ENCODE assay signal across 8 cellular contexts in the genomic region with DNA sequence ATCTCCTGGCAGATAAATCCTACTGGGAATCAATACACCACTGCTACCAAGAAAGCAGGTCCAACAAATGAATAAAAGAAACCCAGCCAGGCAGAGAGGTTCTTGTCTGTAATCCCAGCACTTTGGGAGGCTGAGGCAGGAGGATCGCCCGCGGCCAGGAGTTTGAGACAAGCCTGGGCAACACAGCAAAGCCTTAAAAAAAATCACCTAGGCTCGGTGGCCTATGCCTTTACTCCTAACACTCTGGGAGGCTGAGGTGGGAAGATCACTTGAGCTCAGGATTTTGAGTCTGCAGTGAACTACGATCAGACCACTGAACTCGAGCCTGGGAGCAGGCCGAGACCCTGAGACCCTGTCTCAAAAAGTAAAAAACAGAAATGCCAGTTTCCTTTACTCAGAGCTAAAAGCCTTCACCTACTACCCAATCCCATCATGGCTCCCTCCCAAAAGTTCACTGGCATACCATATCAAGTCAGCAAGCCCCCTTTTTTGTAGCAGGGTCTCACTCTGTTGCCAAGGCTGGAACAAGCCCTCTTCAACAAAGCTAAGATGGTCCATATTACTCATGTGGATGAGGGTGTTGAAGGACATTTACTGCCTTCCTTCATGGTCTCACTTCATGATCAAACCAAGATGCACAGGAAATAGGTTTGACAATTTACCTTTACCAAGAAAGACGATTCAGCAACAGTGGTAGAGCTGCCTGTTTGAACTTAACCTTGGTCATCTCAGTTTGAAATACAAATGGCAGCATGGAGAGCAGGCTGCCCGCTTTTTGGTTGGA. TPM values are rescaled to one million over a fixed set of nuclear protein-coding genes. Genes with fewer than 3 reads are reported as not detected.
DNase-seq lines count a peak whose midpoint lies in the region; ATAC-seq and TF ChIP-seq lines count a peak whose summit lies in the region.

No MANE protein-coding gene starts in this region.

- H3K4me1 ChIP-seq in right lobe of liver = peaks cover 0 to 77% (median 27%) of the 10 kb centered on the region in 4 donors

- H3K36me3 ChIP-seq in right lobe of liver = no peaks in the 10 kb centered on the region

- H3K27me3 ChIP-seq in right lobe of liver = no peaks in the 10 kb centered on the region

- TF ChIP-seq CTCF in right lobe of liver (IDR thresholded peaks at IDR 0.05) = no peak
- TF ChIP-seq CTCF in GM10266 (IDR thresholded peaks at IDR 0.05; ENCODE audit: control insufficient read depth, insufficient read depth, low read depth, missing control alignments) = no peak

- 78% methylated on average over 6 of the region's 9 CpGs for WGBS in right lobe of liver (ENCODE audit: insufficient coverage, low coverage, low lambda C conversion rate, missing lambda C conversion rate)

- no peaks in the 10 kb centered on the region for H3K9me3 Mint-ChIP-seq in stimulated activated naive CD8-positive, alpha-beta T cell treated with anti-CD3 and anti-CD28 coated beads, Interleukin-15, Interleukin-2, amounts not matched to agents 100 ng/mL and 50 ng/mL, for 24 hours
- no peaks in the 10 kb centered on the region for H3K9me3 Mint-ChIP-seq in activated T-cell treated with anti-CD3 and anti-CD28 coated beads, Interleukin-2, amount 50 U/mL, for 72 hours

- intact Hi-C loops in right lobe of liver (cut with DNase I) = no loop called here

- DNase-seq in stimulated activated naive CD8-positive, alpha-beta T cell treated with anti-CD3 and anti-CD28 coated beads, Interleukin-15, Interleukin-2, amounts not matched to agents 100 U/mL and 50 U/mL, for 24 hours = no peak
- no peak for DNase-seq in activated T-cell treated with anti-CD3 and anti-CD28 coated beads, Interleukin-2, amount 50 U/mL, for 72 hours
- DNase-seq in right lobe of liver (no peak), GM10266 (ENCODE audit: extremely low spot score) (no peak), NOMO-1 treated with dmso at 0.1 percent for 144 hours (lab: John Stamatoyannopoulos, UW; ENCODE audit: unreplicated experiment) (no peak), Ammon's horn (ENCODE audit: low spot score) (no peak)

- H3K27me3 Mint-ChIP-seq in stimulated activated naive CD8-positive, alpha-beta T cell treated with anti-CD3 and anti-CD28 coated beads, Interleukin-15, Interleukin-2, amounts not matched to agents 100 ng/mL and 50 ng/mL, for 24 hours = no peaks in the 10 kb centered on the region
- H3K27me3 Mint-ChIP-seq in activated T-cell treated with anti-CD3 and anti-CD28 coated beads, Interleukin-2, amount 50 U/mL, for 72 hours (ENCODE audit: low read depth) = no peaks in the 10 kb centered on the region

- TF ChIP-seq POLR2A in right lobe of liver (IDR thresholded peaks at IDR 0.05) (no peak), GM18505 (IDR thresholded peaks at IDR 0.05; ENCODE audit: borderline replicate concordance, extremely low read depth, insufficient read depth, insufficient read length) (no peak)

- peaks cover 88% of the 10 kb centered on the region for H3K36me3 Mint-ChIP-seq in stimulated activated naive CD8-positive, alpha-beta T cell treated with anti-CD3 and anti-CD28 coated beads, Interleukin-15, Interleukin-2, amounts not matched to agents 100 ng/mL and 50 ng/mL, for 24 hours (ENCODE audit: low read depth)
- peaks cover 22 to 35% of the 10 kb centered on the region in 2 donors for H3K36me3 Mint-ChIP-seq in activated T-cell treated with anti-CD3 and anti-CD28 coated beads, Interleukin-2, amount 50 U/mL, for 72 hours (ENCODE audit: insufficient read depth in 2 of 2)

- H3K9me3 ChIP-seq in right lobe of liver = no peaks in the 10 kb centered on the region

- H3K4me3 ChIP-seq in right lobe of liver = no peak overlapping the region

- peak overlapping the region in 2 of 3 donors; percentile 31 to 53 for H3K27ac ChIP-seq in right lobe of liver

- no peak for ATAC-seq in stimulated activated naive CD8-positive, alpha-beta T cell treated with anti-CD3 and anti-CD28 coated beads, Interleukin-15, Interleukin-2, amounts not matched to agents 100 U/mL and 50 U/mL, for 24 hours
- ATAC-seq in activated T-cell treated with anti-CD3 and anti-CD28 coated beads, Interleukin-2, amount 50 U/mL, for 72 hours (replicated peaks in 1 of 2) = no peak
- ATAC-seq in right lobe of liver = no peak
- ATAC-seq in GM18505 (IDR thresholded peaks at IDR 0.05; ENCODE audit: unreplicated experiment) = no peak

- peak overlapping the region; percentile 98 for H3K27ac Mint-ChIP-seq in stimulated activated naive CD8-positive, alpha-beta T cell treated with anti-CD3 and anti-CD28 coated beads, Interleukin-15, Interleukin-2, amounts not matched to agents 100 ng/mL and 50 ng/mL, for 24 hours
- H3K27ac Mint-ChIP-seq in activated T-cell treated with anti-CD3 and anti-CD28 coated beads, Interleukin-2, amount 50 U/mL, for 72 hours = peak overlapping the region; percentile 99

- H3K4me3 Mint-ChIP-seq in stimulated activated naive CD8-positive, alpha-beta T cell treated with anti-CD3 and anti-CD28 coated beads, Interleukin-15, Interleukin-2, amounts not matched to agents 100 ng/mL and 50 ng/mL, for 24 hours = peak overlapping the region; percentile 89
- peak overlapping the region; percentile 98 to 100 for H3K4me3 Mint-ChIP-seq in activated T-cell treated with anti-CD3 and anti-CD28 coated beads, Interleukin-2, amount 50 U/mL, for 72 hours

- peaks cover 80% of the 10 kb centered on the region for H3K4me1 Mint-ChIP-seq in stimulated activated naive CD8-positive, alpha-beta T cell treated with anti-CD3 and anti-CD28 coated beads, Interleukin-15, Interleukin-2, amounts not matched to agents 100 ng/mL and 50 ng/mL, for 24 hours (ENCODE audit: low read depth)
- peaks cover 84% of the 10 kb centered on the region for H3K4me1 Mint-ChIP-seq in activated T-cell treated with anti-CD3 and anti-CD28 coated beads, Interleukin-2, amount 50 U/mL, for 72 hours (ENCODE audit: low read depth)

RNA-seq across cellular contexts. Expression of a gene that starts 5.3 kb away (rescaled TPM):
- total RNA-seq in activated T-cell treated with anti-CD3 and anti-CD28 coated beads, Interleukin-2, amount 50 U/mL, for 72 hours = 100 to 1,000 TPM; 207 to 208 TPM
- 10 to 100 TPM; 32.6 to 74.5 (median 46.0) TPM for total RNA-seq in right lobe of liver

RNA-seq across cellular contexts. Expression of a gene that starts 5.5 kb away (rescaled TPM):
- total RNA-seq in activated T-cell treated with anti-CD3 and anti-CD28 coated beads, Interleukin-2, amount 50 U/mL, for 72 hours = 10 to 100 TPM; 41.1 to 47.0 TPM
- total RNA-seq in right lobe of liver = 1 to 10 TPM; 6.0 to 8.4 (median 7.5) TPM

Comparison
In these comparisons a context has a peak if more than half of its experiments do, and no peak if none do; other contexts are left out.
1. RNA of a gene that starts 5.5 kb away (total RNA-seq): 41.1 to 47.0 TPM in activated T-cell treated with anti-CD3 and anti-CD28 coated beads, Interleukin-2, amount 50 U/mL, for 72 hours; 6.0 to 8.4 TPM in right lobe of liver; every median in the first group is over 4 times any median in the second.